In the genomic region with DNA sequence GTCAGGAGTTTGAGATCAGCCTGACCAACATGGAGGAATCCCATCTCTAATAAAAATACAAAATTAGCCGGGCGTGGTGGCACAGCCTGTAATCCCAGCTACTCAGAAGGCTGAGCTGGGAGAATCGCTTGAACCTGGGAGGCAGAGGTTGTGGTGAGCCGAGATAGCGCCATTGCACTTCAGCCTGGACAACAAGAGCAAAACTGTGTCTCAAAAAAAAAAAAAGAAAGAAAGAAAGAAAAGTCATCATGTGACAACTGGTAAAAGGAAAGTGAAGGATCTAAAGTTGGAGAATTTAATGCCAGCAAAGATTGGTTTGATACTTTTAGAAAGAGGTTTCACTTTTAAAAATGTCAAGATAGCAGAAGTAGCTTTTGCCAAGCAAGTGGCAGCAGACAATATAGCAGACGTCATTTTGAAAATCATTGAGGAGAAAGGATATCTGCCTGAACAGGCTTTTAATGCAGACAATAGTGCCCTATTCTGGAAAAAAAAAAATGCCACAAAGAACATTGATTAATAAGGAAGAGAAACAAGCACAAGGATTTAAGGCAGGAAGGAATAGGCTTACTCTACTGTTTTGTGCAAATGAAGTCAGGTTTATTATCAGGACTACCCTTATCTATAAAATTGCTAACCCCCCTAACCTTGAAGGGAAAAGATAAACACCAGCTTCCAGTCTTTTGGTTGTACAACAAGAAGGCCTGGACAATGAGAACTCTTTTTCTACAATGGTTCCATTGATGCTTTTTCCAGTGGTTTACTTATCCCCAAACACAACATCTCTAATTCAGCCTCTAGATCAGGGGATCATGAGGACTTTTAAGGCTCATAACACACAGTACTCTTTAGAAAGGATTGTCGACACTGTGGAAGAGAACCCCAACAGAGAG, we compare ENCODE assay signal across 1 cellular context.
TF ChIP-seq lines count a peak whose summit lies in the region.

No MANE protein-coding gene starts in this region.

TF ChIP-seq in K562, 482 proteins besides CTCF, POLR2A, EP300 and RAD21 (continued from another document):
- peak; percentile 27; the same call in 1 of the 2 replicates for TF ChIP-seq VEZF1 (CRISPR knock-in tag; IDR thresholded peaks at IDR 0.05)
- TF ChIP-seq ZNF766 (CRISPR knock-in tag; conservative IDR thresholded peaks at IDR 0.05) = no peak
- TF ChIP-seq, protein P1, sequence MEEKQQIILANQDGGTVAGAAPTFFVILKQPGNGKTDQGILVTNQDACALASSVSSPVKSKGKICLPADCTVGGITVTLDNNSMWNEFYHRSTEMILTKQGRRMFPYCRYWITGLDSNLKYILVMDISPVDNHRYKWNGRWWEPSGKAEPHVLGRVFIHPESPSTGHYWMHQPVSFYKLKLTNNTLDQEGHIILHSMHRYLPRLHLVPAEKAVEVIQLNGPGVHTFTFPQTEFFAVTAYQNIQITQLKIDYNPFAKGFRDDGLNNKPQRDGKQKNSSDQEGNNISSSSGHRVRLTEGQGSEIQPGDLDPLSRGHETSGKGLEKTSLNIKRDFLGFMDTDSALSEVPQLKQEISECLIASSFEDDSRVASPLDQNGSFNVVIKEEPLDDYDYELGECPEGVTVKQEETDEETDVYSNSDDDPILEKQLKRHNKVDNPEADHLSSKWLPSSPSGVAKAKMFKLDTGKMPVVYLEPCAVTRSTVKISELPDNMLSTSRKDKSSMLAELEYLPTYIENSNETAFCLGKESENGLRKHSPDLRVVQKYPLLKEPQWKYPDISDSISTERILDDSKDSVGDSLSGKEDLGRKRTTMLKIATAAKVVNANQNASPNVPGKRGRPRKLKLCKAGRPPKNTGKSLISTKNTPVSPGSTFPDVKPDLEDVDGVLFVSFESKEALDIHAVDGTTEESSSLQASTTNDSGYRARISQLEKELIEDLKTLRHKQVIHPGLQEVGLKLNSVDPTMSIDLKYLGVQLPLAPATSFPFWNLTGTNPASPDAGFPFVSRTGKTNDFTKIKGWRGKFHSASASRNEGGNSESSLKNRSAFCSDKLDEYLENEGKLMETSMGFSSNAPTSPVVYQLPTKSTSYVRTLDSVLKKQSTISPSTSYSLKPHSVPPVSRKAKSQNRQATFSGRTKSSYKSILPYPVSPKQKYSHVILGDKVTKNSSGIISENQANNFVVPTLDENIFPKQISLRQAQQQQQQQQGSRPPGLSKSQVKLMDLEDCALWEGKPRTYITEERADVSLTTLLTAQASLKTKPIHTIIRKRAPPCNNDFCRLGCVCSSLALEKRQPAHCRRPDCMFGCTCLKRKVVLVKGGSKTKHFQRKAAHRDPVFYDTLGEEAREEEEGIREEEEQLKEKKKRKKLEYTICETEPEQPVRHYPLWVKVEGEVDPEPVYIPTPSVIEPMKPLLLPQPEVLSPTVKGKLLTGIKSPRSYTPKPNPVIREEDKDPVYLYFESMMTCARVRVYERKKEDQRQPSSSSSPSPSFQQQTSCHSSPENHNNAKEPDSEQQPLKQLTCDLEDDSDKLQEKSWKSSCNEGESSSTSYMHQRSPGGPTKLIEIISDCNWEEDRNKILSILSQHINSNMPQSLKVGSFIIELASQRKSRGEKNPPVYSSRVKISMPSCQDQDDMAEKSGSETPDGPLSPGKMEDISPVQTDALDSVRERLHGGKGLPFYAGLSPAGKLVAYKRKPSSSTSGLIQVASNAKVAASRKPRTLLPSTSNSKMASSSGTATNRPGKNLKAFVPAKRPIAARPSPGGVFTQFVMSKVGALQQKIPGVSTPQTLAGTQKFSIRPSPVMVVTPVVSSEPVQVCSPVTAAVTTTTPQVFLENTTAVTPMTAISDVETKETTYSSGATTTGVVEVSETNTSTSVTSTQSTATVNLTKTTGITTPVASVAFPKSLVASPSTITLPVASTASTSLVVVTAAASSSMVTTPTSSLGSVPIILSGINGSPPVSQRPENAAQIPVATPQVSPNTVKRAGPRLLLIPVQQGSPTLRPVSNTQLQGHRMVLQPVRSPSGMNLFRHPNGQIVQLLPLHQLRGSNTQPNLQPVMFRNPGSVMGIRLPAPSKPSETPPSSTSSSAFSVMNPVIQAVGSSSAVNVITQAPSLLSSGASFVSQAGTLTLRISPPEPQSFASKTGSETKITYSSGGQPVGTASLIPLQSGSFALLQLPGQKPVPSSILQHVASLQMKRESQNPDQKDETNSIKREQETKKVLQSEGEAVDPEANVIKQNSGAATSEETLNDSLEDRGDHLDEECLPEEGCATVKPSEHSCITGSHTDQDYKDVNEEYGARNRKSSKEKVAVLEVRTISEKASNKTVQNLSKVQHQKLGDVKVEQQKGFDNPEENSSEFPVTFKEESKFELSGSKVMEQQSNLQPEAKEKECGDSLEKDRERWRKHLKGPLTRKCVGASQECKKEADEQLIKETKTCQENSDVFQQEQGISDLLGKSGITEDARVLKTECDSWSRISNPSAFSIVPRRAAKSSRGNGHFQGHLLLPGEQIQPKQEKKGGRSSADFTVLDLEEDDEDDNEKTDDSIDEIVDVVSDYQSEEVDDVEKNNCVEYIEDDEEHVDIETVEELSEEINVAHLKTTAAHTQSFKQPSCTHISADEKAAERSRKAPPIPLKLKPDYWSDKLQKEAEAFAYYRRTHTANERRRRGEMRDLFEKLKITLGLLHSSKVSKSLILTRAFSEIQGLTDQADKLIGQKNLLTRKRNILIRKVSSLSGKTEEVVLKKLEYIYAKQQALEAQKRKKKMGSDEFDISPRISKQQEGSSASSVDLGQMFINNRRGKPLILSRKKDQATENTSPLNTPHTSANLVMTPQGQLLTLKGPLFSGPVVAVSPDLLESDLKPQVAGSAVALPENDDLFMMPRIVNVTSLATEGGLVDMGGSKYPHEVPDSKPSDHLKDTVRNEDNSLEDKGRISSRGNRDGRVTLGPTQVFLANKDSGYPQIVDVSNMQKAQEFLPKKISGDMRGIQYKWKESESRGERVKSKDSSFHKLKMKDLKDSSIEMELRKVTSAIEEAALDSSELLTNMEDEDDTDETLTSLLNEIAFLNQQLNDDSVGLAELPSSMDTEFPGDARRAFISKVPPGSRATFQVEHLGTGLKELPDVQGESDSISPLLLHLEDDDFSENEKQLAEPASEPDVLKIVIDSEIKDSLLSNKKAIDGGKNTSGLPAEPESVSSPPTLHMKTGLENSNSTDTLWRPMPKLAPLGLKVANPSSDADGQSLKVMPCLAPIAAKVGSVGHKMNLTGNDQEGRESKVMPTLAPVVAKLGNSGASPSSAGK (IDR thresholded peaks at IDR 0.05) = peak; percentile 15; the same call in 1 of the 2 replicates
- peak in 1 of 3 experiments; percentile 17 for TF ChIP-seq YY1 (IDR thresholded peaks at IDR 0.05; ENCODE audit: borderline replicate concordance in 1 of 3, control insufficient read depth in 1 of 3, extremely low read depth in 1 of 3, insufficient read depth in 3 of 3, insufficient read length in 1 of 3, insufficient replicate concordance in 2 of 3, low read depth in 1 of 3, low read length in 2 of 3)
- TF ChIP-seq ZEB2 (IDR thresholded peaks at IDR 0.05) = no peak; the same call in 1 of the 2 replicates
- no peak for TF ChIP-seq KAT8 (IDR thresholded peaks at IDR 0.05; ENCODE audit: low read depth)
- TF ChIP-seq ZNF347 (CRISPR knock-in tag; IDR thresholded peaks at IDR 0.05; ENCODE audit: low read depth) = no peak
- peak; percentile 48; the same call in 1 of the 2 replicates for TF ChIP-seq ARID1B (IDR thresholded peaks at IDR 0.05)
- TF ChIP-seq RB1 (IDR thresholded peaks at IDR 0.05; ENCODE audit: low read depth) = no peak
- no peak for TF ChIP-seq JUNB (CRISPR knock-in tag; conservative IDR thresholded peaks at IDR 0.05)
- TF ChIP-seq, protein P2, sequence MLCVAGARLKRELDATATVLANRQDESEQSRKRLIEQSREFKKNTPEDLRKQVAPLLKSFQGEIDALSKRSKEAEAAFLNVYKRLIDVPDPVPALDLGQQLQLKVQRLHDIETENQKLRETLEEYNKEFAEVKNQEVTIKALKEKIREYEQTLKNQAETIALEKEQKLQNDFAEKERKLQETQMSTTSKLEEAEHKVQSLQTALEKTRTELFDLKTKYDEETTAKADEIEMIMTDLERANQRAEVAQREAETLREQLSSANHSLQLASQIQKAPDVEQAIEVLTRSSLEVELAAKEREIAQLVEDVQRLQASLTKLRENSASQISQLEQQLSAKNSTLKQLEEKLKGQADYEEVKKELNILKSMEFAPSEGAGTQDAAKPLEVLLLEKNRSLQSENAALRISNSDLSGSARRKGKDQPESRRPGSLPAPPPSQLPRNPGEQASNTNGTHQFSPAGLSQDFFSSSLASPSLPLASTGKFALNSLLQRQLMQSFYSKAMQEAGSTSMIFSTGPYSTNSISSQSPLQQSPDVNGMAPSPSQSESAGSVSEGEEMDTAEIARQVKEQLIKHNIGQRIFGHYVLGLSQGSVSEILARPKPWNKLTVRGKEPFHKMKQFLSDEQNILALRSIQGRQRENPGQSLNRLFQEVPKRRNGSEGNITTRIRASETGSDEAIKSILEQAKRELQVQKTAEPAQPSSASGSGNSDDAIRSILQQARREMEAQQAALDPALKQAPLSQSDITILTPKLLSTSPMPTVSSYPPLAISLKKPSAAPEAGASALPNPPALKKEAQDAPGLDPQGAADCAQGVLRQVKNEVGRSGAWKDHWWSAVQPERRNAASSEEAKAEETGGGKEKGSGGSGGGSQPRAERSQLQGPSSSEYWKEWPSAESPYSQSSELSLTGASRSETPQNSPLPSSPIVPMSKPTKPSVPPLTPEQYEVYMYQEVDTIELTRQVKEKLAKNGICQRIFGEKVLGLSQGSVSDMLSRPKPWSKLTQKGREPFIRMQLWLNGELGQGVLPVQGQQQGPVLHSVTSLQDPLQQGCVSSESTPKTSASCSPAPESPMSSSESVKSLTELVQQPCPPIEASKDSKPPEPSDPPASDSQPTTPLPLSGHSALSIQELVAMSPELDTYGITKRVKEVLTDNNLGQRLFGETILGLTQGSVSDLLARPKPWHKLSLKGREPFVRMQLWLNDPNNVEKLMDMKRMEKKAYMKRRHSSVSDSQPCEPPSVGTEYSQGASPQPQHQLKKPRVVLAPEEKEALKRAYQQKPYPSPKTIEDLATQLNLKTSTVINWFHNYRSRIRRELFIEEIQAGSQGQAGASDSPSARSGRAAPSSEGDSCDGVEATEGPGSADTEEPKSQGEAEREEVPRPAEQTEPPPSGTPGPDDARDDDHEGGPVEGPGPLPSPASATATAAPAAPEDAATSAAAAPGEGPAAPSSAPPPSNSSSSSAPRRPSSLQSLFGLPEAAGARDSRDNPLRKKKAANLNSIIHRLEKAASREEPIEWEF (CRISPR knock-in tag; IDR thresholded peaks at IDR 0.05) = no peak
- no peak for TF ChIP-seq ZNF707 (CRISPR knock-in tag; conservative IDR thresholded peaks at IDR 0.05)
- 0 out of 4 replicates have a peak, but pooled peaks of 1 of the 2 experiments have one; percentile 48 for TF ChIP-seq ARNT (IDR thresholded peaks at IDR 0.05)
- no peak for TF ChIP-seq CREBBP (IDR thresholded peaks at IDR 0.05; ENCODE audit: low read depth, low read length)
- 0 out of 2 replicates have a peak, but pooled peaks have one; percentile 29 for TF ChIP-seq PTTG1 (tag; IDR thresholded peaks at IDR 0.05; ENCODE audit: low read depth)
- no peak for TF ChIP-seq USF1 (CRISPR knock-in tag; IDR thresholded peaks at IDR 0.05)
- no peak for TF ChIP-seq ZNF212 (CRISPR knock-in tag; IDR thresholded peaks at IDR 0.05)
- peak; percentile 31; the same call in 1 of the 2 replicates for TF ChIP-seq ESRRA (IDR thresholded peaks at IDR 0.05; ENCODE audit: borderline replicate concordance, low read depth)
- no peak for TF ChIP-seq ILF3 (IDR thresholded peaks at IDR 0.05; ENCODE audit: borderline replicate concordance)
